ENCODE assay signal across 18 cellular contexts in genomic region chr2:113228351-113228750, GRCh38. TPM values are rescaled to one million over a fixed set of nuclear protein-coding genes. Genes with fewer than 3 reads are reported as not detected.
"Had no signal": no experiment of that assay in that cellular context is flagged by ENCODE, and none has a peak within 500 bp of the region (broad histone marks: within the 10 kb centered on the region; RNA-seq: fewer than 3 reads in every experiment).

No MANE protein-coding gene starts in this region.

- H3K36me3 Mint-ChIP-seq: activated CD4-positive, alpha-beta memory T cell treated with anti-CD3 and anti-CD28 coated beads for 36 hours; natural killer cell treated with Interleukin-12 subunit alpha and Interleukin-12 subunit beta and Interleukin-15 and Interleukin-18, amount 100 ng/mL, for 72 hours had no signal

- H3K4me3 Mint-ChIP-seq: activated CD4-positive, alpha-beta memory T cell treated with anti-CD3 and anti-CD28 coated beads for 36 hours; activated CD4-positive, alpha-beta T cell treated with anti-CD3 and anti-CD28 coated beads for 36 hours; endodermal cell; natural killer cell treated with Interleukin-12 subunit alpha and Interleukin-12 subunit beta and Interleukin-15 and Interleukin-18, amount 100 ng/mL, for 72 hours had no signal

- H3K4me2 ChIP-seq: hepatocyte had no signal

- H3K4me1 ChIP-seq: lower lobe of right lung, vagina had no signal

- H3K4me3 ChIP-seq: hepatocyte, lower lobe of right lung, right atrium auricular region, transverse colon, vagina had no signal

- H3K9me3 ChIP-seq: lower lobe of right lung, right atrium auricular region, transverse colon, vagina had no signal

- H3K27me3 Mint-ChIP-seq: natural killer cell treated with Interleukin-12 subunit alpha and Interleukin-12 subunit beta and Interleukin-15 and Interleukin-18, amount 100 ng/mL, for 72 hours had no signal

- H3K36me3 ChIP-seq: lower lobe of right lung, right atrium auricular region, transverse colon, vagina had no signal

- ATAC-seq: activated CD4-positive, alpha-beta T cell treated with anti-CD3 and anti-CD28 coated beads for 36 hours; lower lobe of right lung; natural killer cell treated with Interleukin-12 subunit alpha and Interleukin-12 subunit beta and Interleukin-15 and Interleukin-18, amount 100 ng/mL, for 72 hours; stimulated activated naive CD8-positive, alpha-beta T cell treated with anti-CD3 and anti-CD28 coated beads, Interleukin-15, Interleukin-2, amounts not matched to agents 100 U/mL and 50 U/mL, for 24 hours had no signal

- DNase-seq: activated CD4-positive, alpha-beta memory T cell treated with anti-CD3 and anti-CD28 coated beads for 36 hours; activated CD4-positive, alpha-beta T cell treated with anti-CD3 and anti-CD28 coated beads for 36 hours; activated naive CD4-positive, alpha-beta T cell treated with Interleukin-2 at 50 U/mL for 16 hours; activated T-cell treated with anti-CD3 and anti-CD28 coated beads, Interleukin-2, amount 50 U/mL, for 1 hour; endodermal cell; foreskin fibroblast; left colon; lower lobe of right lung; stimulated activated CD4-positive, alpha-beta T cell treated with anti-CD3 and anti-CD28 coated beads, Interleukin-2, amount 100 ng/mL, for 24 hours; stimulated activated naive CD8-positive, alpha-beta T cell treated with anti-CD3 and anti-CD28 coated beads, Interleukin-15, Interleukin-2, amounts not matched to agents 100 U/mL and 50 U/mL, for 24 hours; transverse colon had no signal

- H3K27ac ChIP-seq: epithelial cell of prostate, hepatocyte, lower lobe of right lung, right atrium auricular region, transverse colon, vagina had no signal

- H3K27ac Mint-ChIP-seq: activated CD4-positive, alpha-beta memory T cell treated with anti-CD3 and anti-CD28 coated beads for 36 hours; activated CD4-positive, alpha-beta T cell treated with anti-CD3 and anti-CD28 coated beads for 36 hours; endodermal cell; progenitor cell of endocrine pancreas; T-helper 2 cell treated with Interferon-gamma antibody and Interleukin-4, amounts not matched to agents 5 μg/mL and 100 μg/mL, for 36 hours had no signal

- H3K27me3 ChIP-seq: hepatocyte, right atrium auricular region, transverse colon, vagina had no signal

- H2AFZ ChIP-seq: hepatocyte had no signal

RNA-seq across cellular contexts. Expression of gene PAX8, which starts 50.4 kb away (rescaled TPM):
- total RNA-seq: hepatocyte had no signal
